Comparison of ENCODE assay signal across 14 cellular contexts in genomic region chr7:70657989-70658578, GRCh38.
DNase-seq lines count a peak whose midpoint lies in the region; ATAC-seq and TF ChIP-seq lines count a peak whose summit lies in the region.
"Had no signal": no experiment of that assay in that cellular context is flagged by ENCODE, and none has a peak within 500 bp of the region (broad histone marks: within the 10 kb centered on the region; RNA-seq: fewer than 3 reads in every experiment).

No MANE protein-coding gene starts in this region.

- H3K9me3 Mint-ChIP-seq in central memory CD8-positive, alpha-beta T cell: no peaks in the 10 kb centered on the region
- H3K9me3 Mint-ChIP-seq in neural progenitor cell (no peaks in the 10 kb centered on the region), H9 (no peaks in the 10 kb centered on the region)
- H3K9me3 Mint-ChIP-seq: CD8-positive, alpha-beta memory T cell had no signal

- H3K14ac ChIP-seq in H9 (ENCODE audit: insufficient read depth, low read length): no peak overlapping the region

- peak; percentile 50 for DNase-seq in DND-41
- no peak for DNase-seq in central memory CD8-positive, alpha-beta T cell (ENCODE audit: low spot score in 2 of 2)
- peak; percentile 53 for DNase-seq in neural progenitor cell (ENCODE audit: low spot score)
- DNase-seq in H9: no peak
- DNase-seq in SHP77 (lab: John Stamatoyannopoulos, UW): no peak
- DNase-seq in NCI-H187 (lab: John Stamatoyannopoulos, UW): no peak
- DNase-seq: BE2C, Caco-2, GF-D8, HCEC 1CT, HFFc6 had no signal

- H3K36me3 Mint-ChIP-seq in central memory CD8-positive, alpha-beta T cell (ENCODE audit: insufficient read depth): peaks cover 2% of the 10 kb centered on the region
- H3K36me3 Mint-ChIP-seq in neural progenitor cell (peaks cover 1% of the 10 kb centered on the region), H9 (ENCODE audit: insufficient read depth in 1 of 3, low read depth in 3 of 3) (no peaks in the 10 kb centered on the region; a peak in 1 of 7 replicates)

- no peaks in the 10 kb centered on the region for H3K27me3 Mint-ChIP-seq in central memory CD8-positive, alpha-beta T cell
- H3K27me3 Mint-ChIP-seq in neural progenitor cell (ENCODE audit: insufficient read depth, low read depth) (peaks cover 5% of the 10 kb centered on the region), H9 (ENCODE audit: low read depth) (peaks cover 2% of the 10 kb centered on the region; the same call in 1 of the 2 replicates)
- H3K27me3 Mint-ChIP-seq: CD8-positive, alpha-beta memory T cell had no signal

- no peak overlapping the region for H3K27ac ChIP-seq in DND-41 (ENCODE audit: low read length)
- no peak overlapping the region for H3K27ac ChIP-seq in neural progenitor cell
- H3K27ac ChIP-seq in H9 (ENCODE audit: insufficient read length, low read depth, low read length): no peak overlapping the region
- H3K27ac ChIP-seq: A549, C4-2B had no signal

- H3K9me3 ChIP-seq in DND-41 (ENCODE audit: insufficient read depth, low read length, severe bottlenecking) (no peaks in the 10 kb centered on the region), neural progenitor cell (ENCODE audit: low read depth) (no peaks in the 10 kb centered on the region), H9 (ENCODE audit: control insufficient read depth, low read depth, low read length) (no peaks in the 10 kb centered on the region)
- H3K9me3 ChIP-seq: A549, BE2C, Caco-2 had no signal

- H3K4me3 Mint-ChIP-seq in central memory CD8-positive, alpha-beta T cell: no peak overlapping the region
- no peak overlapping the region for H3K4me3 Mint-ChIP-seq in neural progenitor cell
- no peak overlapping the region for H3K4me3 Mint-ChIP-seq in H9
- H3K4me3 Mint-ChIP-seq: CD8-positive, alpha-beta memory T cell; HFFc6 had no signal

- H3K23ac ChIP-seq in H9 (ENCODE audit: insufficient read length, low read depth, low read length): no peak overlapping the region

- H3K27me3 ChIP-seq in DND-41 (ENCODE audit: insufficient read depth, low read length, poor library complexity): no peaks in the 10 kb centered on the region
- no peaks in the 10 kb centered on the region for H3K27me3 ChIP-seq in neural progenitor cell
- H3K27me3 ChIP-seq in H9 (ENCODE audit: insufficient read depth, low read length): no peaks in the 10 kb centered on the region
- H3K27me3 ChIP-seq: BE2C had no signal

- H4K91ac ChIP-seq in H9 (ENCODE audit: insufficient read length, low read depth, low read length): no peak overlapping the region

- peak overlapping the region; percentile 10 for H3K27ac Mint-ChIP-seq in central memory CD8-positive, alpha-beta T cell (ENCODE audit: low read depth)
- H3K27ac Mint-ChIP-seq in neural progenitor cell (no peak overlapping the region), H9 (no peak overlapping the region; a peak in 1 of 7 replicates)
- H3K27ac Mint-ChIP-seq: HFFc6 had no signal

- H3K4me2 ChIP-seq in DND-41 (ENCODE audit: insufficient read depth, low read length): no peak overlapping the region
- peak overlapping the region; percentile 54 for H3K4me2 ChIP-seq in neural progenitor cell
- H3K4me2 ChIP-seq in H9 (ENCODE audit: insufficient read depth, insufficient read length, low read length): no peak overlapping the region
- H3K4me2 ChIP-seq: A549 had no signal

- H3K4ac ChIP-seq in H9 (ENCODE audit: low read depth, low read length): no peak overlapping the region

- H3K4me1 Mint-ChIP-seq in central memory CD8-positive, alpha-beta T cell: peaks cover 29% of the 10 kb centered on the region
- H3K4me1 Mint-ChIP-seq in neural progenitor cell (peaks cover 39% of the 10 kb centered on the region), H9 (peaks cover 38 to 53% of the 10 kb centered on the region in 2 experiments)

- ATAC-seq in DND-41 (ENCODE audit: insufficient read depth, low read depth): peak; percentile 84
- ATAC-seq in central memory CD8-positive, alpha-beta T cell (replicated peaks; ENCODE audit: extremely low read depth, poor library complexity, severe bottlenecking): no peak
- ATAC-seq: A549 had no signal

- no peak overlapping the region for H4K8ac ChIP-seq in H9 (replicated peaks; ENCODE audit: insufficient read length, low read depth, low read length)

- no peaks in the 10 kb centered on the region for H4K20me1 ChIP-seq in DND-41 (ENCODE audit: insufficient read depth, low read length)
- H4K20me1 ChIP-seq in neural progenitor cell (ENCODE audit: low read depth): peaks cover 12% of the 10 kb centered on the region
- H4K20me1 ChIP-seq in H9 (ENCODE audit: control insufficient read depth, insufficient read depth, insufficient read length): no peaks in the 10 kb centered on the region

- H3K36me3 ChIP-seq in DND-41 (ENCODE audit: insufficient read depth, low read length) (no peaks in the 10 kb centered on the region), neural progenitor cell (no peaks in the 10 kb centered on the region)
- H3K36me3 ChIP-seq: BE2C had no signal

- H3K18ac ChIP-seq in H9 (ENCODE audit: insufficient read length, low read depth, low read length): no peak overlapping the region

- no peak overlapping the region for H3T11ph ChIP-seq in H9 (ENCODE audit: low read length)

- no peak overlapping the region for H2AFZ ChIP-seq in DND-41 (ENCODE audit: low read depth, low read length)
- no peak overlapping the region for H2AFZ ChIP-seq in neural progenitor cell (replicated peaks)
- H2AFZ ChIP-seq in H9 (ENCODE audit: low read length): no peak overlapping the region

- H3K4me3 ChIP-seq in DND-41 (ENCODE audit: low read depth in 1 of 2, low read length in 2 of 2): no peak overlapping the region
- no peak overlapping the region for H3K4me3 ChIP-seq in neural progenitor cell
- H3K4me3 ChIP-seq: A549 had no signal

- H3K79me1 ChIP-seq in H9 (ENCODE audit: insufficient read depth, low read depth, low read length, poor library complexity, severe bottlenecking): no peaks in the 10 kb centered on the region

- H3K79me2 ChIP-seq in DND-41 (ENCODE audit: insufficient read depth, low read length): no peaks in the 10 kb centered on the region
- no peaks in the 10 kb centered on the region for H3K79me2 ChIP-seq in neural progenitor cell (ENCODE audit: low read depth)
- H3K79me2 ChIP-seq in H9 (ENCODE audit: insufficient read depth, low read length): no peaks in the 10 kb centered on the region

- no peak for TF ChIP-seq CTCF in DND-41 (IDR thresholded peaks at IDR 0.05; ENCODE audit: borderline replicate concordance, extremely low read depth, low read length, poor library complexity, severe bottlenecking)
- TF ChIP-seq CTCF in neural progenitor cell (IDR thresholded peaks at IDR 0.05): no peak
- no peak for TF ChIP-seq CTCF in H9 (conservative IDR thresholded peaks at IDR 0.05)

- peaks cover 39% of the 10 kb centered on the region for H3F3A ChIP-seq in neural progenitor cell (ENCODE audit: low read depth)

- H2BK12ac ChIP-seq in H9 (ENCODE audit: insufficient read length, low read depth, low read length): no peak overlapping the region

- no peaks in the 10 kb centered on the region for H3K4me1 ChIP-seq in DND-41 (ENCODE audit: insufficient read depth, low read length)
- H3K4me1 ChIP-seq in neural progenitor cell: peaks cover 44% of the 10 kb centered on the region
- no peaks in the 10 kb centered on the region for H3K4me1 ChIP-seq in H9 (ENCODE audit: insufficient read depth, low read length)
- H3K4me1 ChIP-seq: A549, BE2C, Caco-2 had no signal

- no peak overlapping the region for H4K5ac ChIP-seq in H9 (ENCODE audit: insufficient read length, low read depth, low read length)

- H2BK15ac ChIP-seq in H9 (ENCODE audit: low read depth, low read length): no peak overlapping the region

- H2BK120ac ChIP-seq in H9 (ENCODE audit: low read depth, low read length, poor library complexity, severe bottlenecking): no peak overlapping the region

- H2BK20ac ChIP-seq in H9 (ENCODE audit: low read depth, low read length, poor library complexity, severe bottlenecking): no peak overlapping the region

- no peak overlapping the region for H2AK5ac ChIP-seq in H9 (ENCODE audit: insufficient read length, low read length)

- H3K56ac ChIP-seq in H9 (ENCODE audit: insufficient read length, low read depth, low read length): no peak overlapping the region

- H3K9ac ChIP-seq in DND-41 (ENCODE audit: low read depth, low read length): no peak overlapping the region
- no peak overlapping the region for H3K9ac ChIP-seq in neural progenitor cell
- no peak overlapping the region for H3K9ac ChIP-seq in H9 (ENCODE audit: extremely low read depth, insufficient read length, low read length)

- no peak overlapping the region for H2BK5ac ChIP-seq in H9 (ENCODE audit: insufficient read length, low read length)

- no CpG with 5 or more reads among the region's 6 CpGs for WGBS in H9 (ENCODE audit: extremely low coverage, insufficient read length, low lambda C conversion rate)

- peaks cover 3% of the 10 kb centered on the region for H3K23me2 ChIP-seq in H9 (ENCODE audit: insufficient read length, low read depth, low read length, poor library complexity, severe bottlenecking)

Comparison
In these comparisons a context has a peak if more than half of its experiments do, and no peak if none do; other contexts are left out.
1. DNase-seq: peak in DND-41 (single experiment) and neural progenitor cell (single experiment); none in central memory CD8-positive, alpha-beta T cell (0 of 2), H9 (single experiment), SHP77 (0 of 2) and NCI-H187 (0 of 2).